In genomic region chr13:99336750-99337149, GRCh38 we compare ENCODE assay signal across 15 cellular contexts.
"Had no signal": no experiment of that assay in that cellular context is flagged by ENCODE, and none has a peak within 500 bp of the region (broad histone marks: within the 10 kb centered on the region; RNA-seq: fewer than 3 reads in every experiment).

No MANE protein-coding gene starts in this region.

- H3K4me3 ChIP-seq: colonic mucosa, lung, pancreas, suprapubic skin had no signal

- ATAC-seq: pancreas, sciatic nerve had no signal

- H3K27me3 ChIP-seq: colonic mucosa, pancreas, suprapubic skin had no signal

- H3K4me1 Mint-ChIP-seq: mesothelial cell of epicardium had no signal

- H3K36me3 ChIP-seq: colonic mucosa had no signal

- H3K27ac Mint-ChIP-seq: activated naive CD4-positive, alpha-beta T cell treated with anti-CD3 and anti-CD28 coated beads, Interleukin-2, amount 10 ng/mL, durations not matched to agents 7 days and 5 days; activated T-helper 2 cell treated with anti-CD3 and anti-CD28 coated beads, Interferon-gamma antibody, Interleukin-2, Interleukin-4, amounts not matched to agents 10 μg/mL and 5 μg/mL and 100 μg/mL, durations not matched to agents 14 hours and 24 hours and 36 hours; mesothelial cell of epicardium; stimulated activated naive CD8-positive, alpha-beta T cell treated with anti-CD3 and anti-CD28 coated beads, Interleukin-15, Interleukin-2, amounts not matched to agents 100 ng/mL and 50 ng/mL, for 24 hours; type B pancreatic cell had no signal

- H3K4me3 Mint-ChIP-seq: activated naive CD4-positive, alpha-beta T cell treated with anti-CD3 and anti-CD28 coated beads, Interleukin-2, amount 10 ng/mL, durations not matched to agents 7 days and 5 days; mesothelial cell of epicardium; stimulated activated naive CD8-positive, alpha-beta T cell treated with anti-CD3 and anti-CD28 coated beads, Interleukin-15, Interleukin-2, amounts not matched to agents 100 ng/mL and 50 ng/mL, for 24 hours; type B pancreatic cell had no signal

- H3K9me3 Mint-ChIP-seq: activated naive CD4-positive, alpha-beta T cell treated with anti-CD3 and anti-CD28 coated beads, Interleukin-2, amount 10 ng/mL, durations not matched to agents 7 days and 5 days; activated T-helper 2 cell treated with anti-CD3 and anti-CD28 coated beads, Interferon-gamma antibody, Interleukin-2, Interleukin-4, amounts not matched to agents 10 μg/mL and 5 μg/mL and 100 μg/mL, durations not matched to agents 14 hours and 24 hours and 36 hours; mesothelial cell of epicardium; stimulated activated naive CD8-positive, alpha-beta T cell treated with anti-CD3 and anti-CD28 coated beads, Interleukin-15, Interleukin-2, amounts not matched to agents 100 ng/mL and 50 ng/mL, for 24 hours; type B pancreatic cell had no signal

- H3K27me3 Mint-ChIP-seq: activated naive CD4-positive, alpha-beta T cell treated with anti-CD3 and anti-CD28 coated beads, Interleukin-2, amount 10 ng/mL, durations not matched to agents 7 days and 5 days; stimulated activated naive CD8-positive, alpha-beta T cell treated with anti-CD3 and anti-CD28 coated beads, Interleukin-15, Interleukin-2, amounts not matched to agents 100 ng/mL and 50 ng/mL, for 24 hours; type B pancreatic cell had no signal

- H3K27ac ChIP-seq: colonic mucosa, pancreas, suprapubic skin had no signal

- H3K4me1 ChIP-seq: colonic mucosa, suprapubic skin had no signal

- DNase-seq: activated CD4-positive, alpha-beta T cell treated with anti-CD3 and anti-CD28 coated beads, Interleukin-2, amount 50 U/mL, for 1 hour; activated CD4-positive, CD25-positive, alpha-beta regulatory T cell; activated naive CD4-positive, alpha-beta T cell treated with anti-CD3 and anti-CD28 coated beads, Interleukin-2, amount 10 ng/mL, durations not matched to agents 7 days and 5 days; caudate nucleus; colonic mucosa; foreskin fibroblast; hypothalamus; pancreas had no signal

- H3K9me3 ChIP-seq: colonic mucosa, pancreas, suprapubic skin had no signal
